ENCODE assay signal across 8 cellular contexts in the genomic region with DNA sequence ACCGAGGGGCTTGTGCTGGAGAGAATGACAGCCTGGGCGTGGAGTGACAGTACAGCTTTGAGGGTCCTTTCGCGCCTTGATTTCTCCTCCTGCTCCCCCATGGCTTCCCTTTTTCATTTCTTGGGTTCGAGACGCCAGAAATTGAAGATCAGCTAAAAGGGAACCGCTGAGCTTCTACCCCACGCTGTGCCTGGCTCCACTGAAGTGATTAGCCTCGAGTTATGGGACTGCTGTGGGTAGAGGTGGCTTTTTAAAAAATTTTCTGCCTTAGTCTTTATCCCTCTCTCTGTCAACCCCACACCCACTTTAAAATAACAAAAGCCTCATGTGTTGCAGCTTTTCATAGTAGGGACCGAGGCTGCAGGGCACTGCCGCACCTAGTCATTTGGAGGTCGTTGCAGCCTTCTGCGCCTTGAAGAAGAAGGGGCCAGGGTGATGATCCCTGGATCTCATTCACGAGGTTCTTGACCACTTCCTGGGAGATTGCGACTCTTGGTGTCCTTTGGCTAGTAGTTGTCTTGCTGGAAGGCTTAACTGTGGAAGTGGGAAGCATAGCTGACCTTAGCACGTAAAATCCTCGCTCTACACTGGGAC. TPM values are rescaled to one million over a fixed set of nuclear protein-coding genes. Genes with fewer than 3 reads are reported as not detected.
DNase-seq lines count a peak whose midpoint lies in the region; TF ChIP-seq lines count a peak whose summit lies in the region.

No MANE protein-coding gene starts in this region.

- H3K4me3 ChIP-seq in brain microvascular endothelial cell (ENCODE audit: low read depth, low read length): peak overlapping the region; percentile 92
- H3K4me3 ChIP-seq in stomach: peak overlapping the region; percentile 70 to 86 (median 85)

- in situ Hi-C loops in brain microvascular endothelial cell (cut with HindIII; ENCODE audit: low pct_ligation_motif_present, low sequenced_read_pairs): no loop called here

- intact Hi-C loops in stomach (cut with DNase I; ENCODE audit: low total_unique reads): no loop called here

- TF ChIP-seq CTCF in brain microvascular endothelial cell (IDR thresholded peaks at IDR 0.05; ENCODE audit: low read depth, low read length, missing control alignments): no peak
- TF ChIP-seq CTCF in stomach (IDR thresholded peaks at IDR 0.05): no peak
- TF ChIP-seq CTCF in GM10266 (IDR thresholded peaks at IDR 0.05; ENCODE audit: control insufficient read depth, insufficient read depth, low read depth, missing control alignments): no peak

- 0 to 2% (median 1%) methylated on average over 17 of the region's 17 CpGs for WGBS in stomach, 5 donors

- H3K27ac ChIP-seq in brain microvascular endothelial cell: peak overlapping the region; percentile 96
- H3K27ac ChIP-seq in layer of hippocampus (ENCODE audit: low read depth, low read length): peak overlapping the region; percentile 92
- H3K27ac ChIP-seq in stomach: peak overlapping the region; percentile 89 to 96 (median 94)

- H3K4me1 ChIP-seq in stomach: peaks cover 0 to 57% (median 35%) of the 10 kb centered on the region in 4 donors

- no peak for DNase-seq in activated naive CD4-positive, alpha-beta T cell treated with Interleukin-2 at 50 U/mL for 16 hours
- DNase-seq in NCI-H526 treated with DMSO at 0.1 percent for 48 hours (lab: John Stamatoyannopoulos, UW): peak; percentile 8
- DNase-seq in brain microvascular endothelial cell: peak; percentile 15
- DNase-seq in stomach: no peak
- no peak for DNase-seq in NCI-H187 (lab: John Stamatoyannopoulos, UW)
- DNase-seq in GM10266 (ENCODE audit: extremely low spot score): no peak

- no peaks in the 10 kb centered on the region for H3K27me3 Mint-ChIP-seq in activated naive CD4-positive, alpha-beta T cell treated with anti-CD3 and anti-CD28 coated beads, Interleukin-2, amount 50 U/mL, for 24 hours

- H3K4me1 Mint-ChIP-seq in activated naive CD4-positive, alpha-beta T cell treated with anti-CD3 and anti-CD28 coated beads, Interleukin-2, amount 50 U/mL, for 24 hours: peaks cover 56% of the 10 kb centered on the region

- TF ChIP-seq POLR2A in stomach (IDR thresholded peaks at IDR 0.05): no peak

- H3K36me3 ChIP-seq in brain microvascular endothelial cell (replicated peaks): no peaks in the 10 kb centered on the region
- no peaks in the 10 kb centered on the region for H3K36me3 ChIP-seq in stomach

- H3K9me3 Mint-ChIP-seq in activated naive CD4-positive, alpha-beta T cell treated with anti-CD3 and anti-CD28 coated beads, Interleukin-2, amount 50 U/mL, for 24 hours: no peaks in the 10 kb centered on the region

- H3K9me3 ChIP-seq in stomach: no peaks in the 10 kb centered on the region

- H3K36me3 Mint-ChIP-seq in activated naive CD4-positive, alpha-beta T cell treated with anti-CD3 and anti-CD28 coated beads, Interleukin-2, amount 50 U/mL, for 24 hours: peaks cover 7% of the 10 kb centered on the region

- TF ChIP-seq EP300 in stomach (IDR thresholded peaks at IDR 0.05): no peak

- H3K27me3 ChIP-seq in brain microvascular endothelial cell (replicated peaks): no peaks in the 10 kb centered on the region
- H3K27me3 ChIP-seq in layer of hippocampus (ENCODE audit: control insufficient read depth, insufficient read depth, low read length): no peaks in the 10 kb centered on the region
- no peaks in the 10 kb centered on the region for H3K27me3 ChIP-seq in stomach

- peak overlapping the region; percentile 95 for H3K4me3 Mint-ChIP-seq in activated naive CD4-positive, alpha-beta T cell treated with anti-CD3 and anti-CD28 coated beads, Interleukin-2, amount 50 U/mL, for 24 hours

- H3K27ac Mint-ChIP-seq in activated naive CD4-positive, alpha-beta T cell treated with anti-CD3 and anti-CD28 coated beads, Interleukin-2, amount 50 U/mL, for 24 hours: peak overlapping the region; percentile 30

RNA-seq across cellular contexts. Expression of gene PPIP5K2, which starts 0.6 kb away (rescaled TPM):
- 100 to 1,000 TPM in 1 of 5 donors, 10 to 100 TPM in 4; 25.2 to 101 (median 33.2) TPM for total RNA-seq in stomach
- polyA plus RNA-seq in stomach: 10 to 100 TPM; 12.1 to 16.2 (median 14.5) TPM

RNA-seq across cellular contexts. Expression of gene GIN1, which starts 0.8 kb away (rescaled TPM):
- 10 to 100 TPM in 2 of 5 donors, 1 to 10 TPM in 2, not detected in 1; 2.2 to 13.6 (median 9.2) TPM for total RNA-seq in stomach
- polyA plus RNA-seq in stomach: 1 to 10 TPM; 3.1 to 4.1 (median 3.5) TPM

Comparison
In these comparisons a context has a peak if more than half of its experiments do, and no peak if none do; other contexts are left out.
1. DNase-seq: peak in NCI-H526 treated with DMSO at 0.1 percent for 48 hours (single experiment) and brain microvascular endothelial cell (single experiment); none in activated naive CD4-positive, alpha-beta T cell treated with Interleukin-2 at 50 U/mL for 16 hours (single experiment), stomach (single experiment), NCI-H187 (0 of 2) and GM10266 (single experiment).
2. Peak in every context shown above with its lines, with median percentiles within 50 percentile points of each other: H3K27ac ChIP-seq.